Comparison of ENCODE assay signal across 1 cellular context in the genomic region with DNA sequence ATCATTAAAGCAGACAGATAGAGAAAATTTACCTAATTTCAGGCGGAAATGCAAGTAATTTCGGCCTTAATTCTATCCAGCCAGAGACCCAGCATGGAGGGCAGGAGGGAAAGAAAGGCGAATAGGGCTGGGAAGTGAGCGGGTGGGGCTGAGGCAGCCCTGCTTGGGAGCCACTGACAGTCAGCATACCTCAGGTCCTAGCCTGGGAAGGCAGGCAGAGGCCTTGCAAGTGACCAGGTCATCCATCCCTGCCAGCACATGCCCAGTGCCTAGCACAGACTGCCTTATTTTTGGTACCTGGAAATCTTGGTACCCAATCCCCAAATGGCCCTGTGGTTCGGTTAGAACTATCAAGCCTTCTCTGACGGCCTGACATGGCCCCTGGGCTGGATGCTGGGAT.
TF ChIP-seq lines count a peak whose summit lies in the region.

No MANE protein-coding gene starts in this region.

TF ChIP-seq in HepG2, 621 proteins besides CTCF, POLR2A, EP300 and RAD21:
- no peak for TF ChIP-seq TSC22D2 (CRISPR knock-in tag; IDR thresholded peaks at IDR 0.05; ENCODE audit: borderline replicate concordance)
- TF ChIP-seq ZNF24 (IDR thresholded peaks at IDR 0.05), result no peak
- TF ChIP-seq GLI4 (CRISPR knock-in tag; IDR thresholded peaks at IDR 0.05; ENCODE audit: borderline replicate concordance), result no peak
- TF ChIP-seq SMC3 (IDR thresholded peaks at IDR 0.05; ENCODE audit: low read length), result no peak
- no peak for TF ChIP-seq ZBED4 (CRISPR knock-in tag; IDR thresholded peaks at IDR 0.05; ENCODE audit: borderline replicate concordance)
- TF ChIP-seq ZNF20 (CRISPR knock-in tag; IDR thresholded peaks at IDR 0.05), result no peak
- TF ChIP-seq MIXL1 (CRISPR knock-in tag; IDR thresholded peaks at IDR 0.05), result no peak
- TF ChIP-seq FOXP4 (CRISPR knock-in tag; IDR thresholded peaks at IDR 0.05), result peak; percentile 4; the same call in 1 of the 2 replicates
- TF ChIP-seq ZBTB49 (CRISPR knock-in tag; IDR thresholded peaks at IDR 0.05; ENCODE audit: borderline replicate concordance), result no peak
- no peak for TF ChIP-seq CENPX (CRISPR knock-in tag; IDR thresholded peaks at IDR 0.05)
- TF ChIP-seq GFI1 (CRISPR knock-in tag; IDR thresholded peaks at IDR 0.05; ENCODE audit: borderline replicate concordance), result 0 out of 2 replicates have a peak, but pooled peaks have one; percentile 2
- TF ChIP-seq ZBTB20 (CRISPR knock-in tag; IDR thresholded peaks at IDR 0.05; ENCODE audit: borderline replicate concordance, low read depth), result 0 out of 2 replicates have a peak, but pooled peaks have one; percentile 2
- peak; percentile 10; the same call in 1 of the 2 replicates for TF ChIP-seq FOXC1 (CRISPR knock-in tag; IDR thresholded peaks at IDR 0.05; ENCODE audit: borderline replicate concordance)
- TF ChIP-seq TARDBP (CRISPR knock-in tag; IDR thresholded peaks at IDR 0.05), result no peak
- TF ChIP-seq ZFP82 (CRISPR knock-in tag; IDR thresholded peaks at IDR 0.05; ENCODE audit: borderline replicate concordance), result no peak
- TF ChIP-seq CEBPB (IDR thresholded peaks at IDR 0.05; ENCODE audit: borderline replicate concordance, low read depth, low read length), result no peak
- TF ChIP-seq ZNF160 (CRISPR knock-in tag; IDR thresholded peaks at IDR 0.05), result no peak
